Comparison of ENCODE assay signal across 13 cellular contexts in the genomic region with DNA sequence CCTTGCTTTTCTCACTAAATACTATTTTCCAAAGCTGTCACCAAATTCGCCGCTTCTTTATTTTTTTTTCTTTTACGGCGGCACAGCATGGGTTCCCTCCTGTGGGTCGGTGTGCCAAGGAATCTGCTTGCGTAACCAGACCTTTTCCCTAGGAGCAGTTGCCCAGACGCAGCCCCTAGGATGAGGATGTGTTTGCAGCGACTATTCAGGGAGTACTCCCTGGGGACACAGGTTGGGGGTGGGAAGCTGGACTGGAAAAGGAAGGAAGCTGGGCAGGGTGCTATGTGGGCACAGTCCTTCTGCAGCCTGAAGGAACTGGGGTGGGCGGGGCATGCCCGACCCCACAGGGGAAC. TPM values are rescaled to one million over a fixed set of nuclear protein-coding genes. Genes with fewer than 3 reads are reported as not detected.
DNase-seq lines count a peak whose midpoint lies in the region; ATAC-seq, FAIRE-seq and TF ChIP-seq lines count a peak whose summit lies in the region.
"Had no signal": no experiment of that assay in that cellular context is flagged by ENCODE, and none has a peak within 500 bp of the region (broad histone marks: within the 10 kb centered on the region; RNA-seq: fewer than 3 reads in every experiment).

No MANE protein-coding gene starts in this region.

- H3K4me1 ChIP-seq in heart left ventricle: peaks cover 0 to 26% (median 11%) of the 10 kb centered on the region in 12 donors
- H3K4me1 ChIP-seq in H1 (replicated peaks in 1 of 4; ENCODE audit: control insufficient read depth in 3 of 4, insufficient read depth in 4 of 4, low read length in 3 of 4): peaks cover 0 to 8% (median 2%) of the 10 kb centered on the region in 4 experiments; a peak in 2 of 7 replicates
- peaks cover 0 to 19% (median 0%) of the 10 kb centered on the region in 4 donors for H3K4me1 ChIP-seq in tibial nerve
- H3K4me1 ChIP-seq in testis: no peaks in the 10 kb centered on the region

- no peak overlapping the region for H2BK5ac ChIP-seq in H1 (ENCODE audit: low read depth, low read length)

- intact Hi-C loops in heart left ventricle (cut with DNase I) (loop anchor here in 7 of 10 donors (2.0 to 10.0 kb wide), 7 partner anchors 51 to 217 kb away; a partner anchor contains a TSS), cardiac septum (cut with DNase I) (no loop called here), testis (cut with DNase I; ENCODE audit: low total_unique reads) (no loop called here)

- H4K8ac ChIP-seq in H1 (ENCODE audit: extremely low read depth, insufficient read depth, low read length): peak overlapping the region; percentile 60; the same call in 1 of the 2 replicates

- H4K5ac ChIP-seq in H1 (ENCODE audit: insufficient read length, low read depth, low read length): no peak overlapping the region

- TF ChIP-seq EP300 in H1 (IDR thresholded peaks at IDR 0.05; ENCODE audit: borderline replicate concordance in 1 of 2, low read depth in 2 of 2, low read length in 2 of 2): no peak
- TF ChIP-seq EP300 in tibial nerve (IDR thresholded peaks at IDR 0.05): no peak

- no peak overlapping the region for H3K23ac ChIP-seq in H1 (ENCODE audit: insufficient read length)

- H2AK5ac ChIP-seq in H1 (ENCODE audit: low read depth, low read length): no peak overlapping the region

- no peak overlapping the region for H2BK12ac ChIP-seq in H1 (ENCODE audit: low read depth, low read length)

- no peaks in the 10 kb centered on the region for H3K79me2 ChIP-seq in H1 (ENCODE audit: control insufficient read depth in 1 of 2, insufficient read depth in 2 of 2, low read length in 2 of 2)

- CTCF ChIA-PET in H1 (lab: Charles Lee; ENCODE audit: partially characterized antibody): interaction anchor here (0.6 to 2.5 kb wide), 9 partner anchors 9 to 183 kb away, joined by 3 to 14 read pairs (median 3); no protein-coding TSS in a partner anchor

- no peak overlapping the region for H3K56ac ChIP-seq in H1 (replicated peaks; ENCODE audit: insufficient read length, low read depth, low read length)

- H3K9ac ChIP-seq in H1 (replicated peaks in 1 of 4; ENCODE audit: extremely low read depth in 1 of 4, low read depth in 3 of 4, low read length in 3 of 4): no peak overlapping the region

- H3K9me3 ChIP-seq in heart left ventricle (peaks cover 0 to 11% (median 0%) of the 10 kb centered on the region in 12 donors), H1 (ENCODE audit: insufficient read depth in 2 of 2, low read depth in 1 of 2, low read length in 1 of 2) (peaks cover 7 to 8% of the 10 kb centered on the region in 2 experiments; a peak in 1 of 4 replicates), tibial nerve (peaks cover 0 to 11% (median 0%) of the 10 kb centered on the region in 4 donors), testis (no peaks in the 10 kb centered on the region)

- peaks cover 0 to 2% of the 10 kb centered on the region in 2 experiments for H4K20me1 ChIP-seq in H1 (replicated peaks in 1 of 2; ENCODE audit: control insufficient read depth in 1 of 2, insufficient read depth in 2 of 2, low read length in 2 of 2)

- POLR2A ChIA-PET in H1 (lab: Charles Lee; ENCODE audit: partially characterized antibody): no interaction called here

- no peak overlapping the region for H2AFZ ChIP-seq in H1 (ENCODE audit: low read length)

- H3K27ac ChIP-seq in heart left ventricle: peak overlapping the region in 9 of 12 donors; percentile 12 to 66 (median 56)
- no peak overlapping the region for H3K27ac ChIP-seq in H1 (ENCODE audit: low read depth, low read length)
- H3K27ac ChIP-seq in tibial nerve: peak overlapping the region in 1 of 4 donors; percentile 10
- no peak overlapping the region for H3K27ac ChIP-seq in testis

- DNase-seq in heart left ventricle (peak in 3 of 5 donors; percentile 22 to 40 (median 26)), cardiac septum (ENCODE audit: low spot score) (no peak), H1 (ENCODE audit: low read depth in 1 of 2, low spot score in 2 of 2) (no peak), myocyte (ENCODE audit: low read depth) (peak; percentile 9), tibial nerve (ENCODE audit: low spot score in 2 of 2) (no peak), testis (no peak)
- DNase-seq: activated CD4-positive, alpha-beta T cell treated with anti-CD3 and anti-CD28 coated beads, Interleukin-2, amount 50 U/mL, for 4 hours; kidney glomerular epithelial cell; naive B cell; stimulated activated naive CD8-positive, alpha-beta T cell treated with anti-CD3 and anti-CD28 coated beads, Interleukin-15, amount 100 ng/mL, for 72 hours had no signal

- no peak overlapping the region for H3K4me2 ChIP-seq in H1 (ENCODE audit: insufficient read depth in 1 of 2, low read depth in 2 of 2, low read length in 2 of 2)

- no peak overlapping the region for H4K91ac ChIP-seq in H1 (replicated peaks; ENCODE audit: insufficient read length, low read length)

- H3K36me3 ChIP-seq in heart left ventricle (no peaks in the 10 kb centered on the region), H1 (ENCODE audit: control insufficient read depth in 2 of 4, insufficient read depth in 4 of 4, low read length in 3 of 4) (no peaks in the 10 kb centered on the region), tibial nerve (no peaks in the 10 kb centered on the region), testis (ENCODE audit: low read depth, missing control alignments) (no peaks in the 10 kb centered on the region)

- H3K4me3 ChIP-seq in heart left ventricle: peak overlapping the region in 7 of 12 donors; percentile 15 to 48 (median 29)
- H3K4me3 ChIP-seq in H1 (ENCODE audit: extremely low read depth in 1 of 4, insufficient read depth in 2 of 4, low read depth in 3 of 4, low read length in 4 of 4): no peak overlapping the region
- no peak overlapping the region for H3K4me3 ChIP-seq in tibial nerve
- H3K4me3 ChIP-seq in testis: no peak overlapping the region

- WGBS in heart left ventricle, 4 donors: 49 to 59% (median 56%) methylated on average over 10 of the region's 10 CpGs
- 73% methylated on average over 10 of the region's 10 CpGs; no CpG with 5 or more reads in 1 of the 2 experiments for WGBS in H1 (ENCODE audit: extremely low coverage in 1 of 2, insufficient coverage in 1 of 2, insufficient read length in 1 of 2, insufficient replicate concordance in 2 of 2, low coverage in 1 of 2, low lambda C conversion rate in 2 of 2, missing lambda C conversion rate in 1 of 2), 2 experiments
- 60 to 72% methylated on average over 10 of the region's 10 CpGs for WGBS in tibial nerve, 2 donors
- WGBS in testis, 2 donors: 72 to 76% methylated on average over 10 of the region's 10 CpGs

- ATAC-seq in heart left ventricle (peak in 1 of 4 donors; percentile 29), HG02981 (IDR thresholded peaks at IDR 0.05; ENCODE audit: unreplicated experiment) (no peak), HG03442 (IDR thresholded peaks at IDR 0.05; ENCODE audit: unreplicated experiment) (no peak)
- ATAC-seq: SK-N-SH treated with all-trans-retinoic acid at 6 μM for 48 hours; stimulated activated naive CD8-positive, alpha-beta T cell treated with anti-CD3 and anti-CD28 coated beads, Interleukin-15, amount 100 ng/mL, for 72 hours had no signal

- no peak overlapping the region for H2BK15ac ChIP-seq in H1 (ENCODE audit: low read length)

- H3K18ac ChIP-seq in H1 (ENCODE audit: extremely low read depth, low read length): no peak overlapping the region

- no peak overlapping the region for H3K4ac ChIP-seq in H1 (replicated peaks; ENCODE audit: insufficient read length, low read depth, low read length)

- H2BK120ac ChIP-seq in H1 (replicated peaks; ENCODE audit: low read depth, low read length): no peak overlapping the region

- TF ChIP-seq POLR2A in heart left ventricle (IDR thresholded peaks at IDR 0.05): no peak
- TF ChIP-seq POLR2A in H1 (IDR thresholded peaks at IDR 0.05; ENCODE audit: control extremely low read depth in 1 of 2, low read depth in 2 of 2, low read length in 2 of 2): no peak
- TF ChIP-seq POLR2A in tibial nerve (IDR thresholded peaks at IDR 0.05): no peak
- no peak for TF ChIP-seq POLR2A in testis (IDR thresholded peaks at IDR 0.05)

- TF ChIP-seq CTCF in heart left ventricle (IDR thresholded peaks at IDR 0.05): no peak
- no peak for TF ChIP-seq CTCF in H1 (IDR thresholded peaks at IDR 0.05; ENCODE audit: control extremely low read depth in 1 of 3, insufficient read depth in 1 of 3, low read depth in 1 of 3, low read length in 3 of 3)
- TF ChIP-seq CTCF in tibial nerve (IDR thresholded peaks at IDR 0.05): no peak
- TF ChIP-seq CTCF in testis (IDR thresholded peaks at IDR 0.05): no peak

- TF ChIP-seq RAD21 in H1 (IDR thresholded peaks at IDR 0.05 in 1 of 2, conservative IDR thresholded peaks at IDR 0.05 in 1 of 2; ENCODE audit: low read depth in 2 of 2, low read length in 2 of 2): no peak

- no peak overlapping the region for H2BK20ac ChIP-seq in H1 (ENCODE audit: low read length)

- H3K23me2 ChIP-seq in H1 (ENCODE audit: low read depth, low read length): no peaks in the 10 kb centered on the region

- H3K27me3 ChIP-seq in heart left ventricle (peaks cover 0 to 7% (median 0%) of the 10 kb centered on the region in 9 donors), H1 (replicated peaks in 1 of 4; ENCODE audit: control insufficient read depth in 3 of 4, extremely low read depth in 1 of 4, insufficient read depth in 3 of 4, low read length in 3 of 4) (no peaks in the 10 kb centered on the region), tibial nerve (peaks cover 0 to 77% of the 10 kb centered on the region in 2 donors), testis (no peaks in the 10 kb centered on the region)

- H3K14ac ChIP-seq in H1 (ENCODE audit: insufficient read length): no peak overlapping the region

- no peak for FAIRE-seq in H1 (lab: Jason Lieb, UNC)

- no peaks in the 10 kb centered on the region for H3K79me1 ChIP-seq in H1 (ENCODE audit: low read depth, low read length)

TF ChIP-seq in H1, 55 proteins besides CTCF, POLR2A, EP300 and RAD21 (continues in another document):
- TF ChIP-seq CEBPB (IDR thresholded peaks at IDR 0.05; ENCODE audit: low read depth, low read length): peak; percentile 74

RNA-seq across cellular contexts. Expression of a gene that starts 49.0 kb away (rescaled TPM):
- total RNA-seq in heart left ventricle: 10 to 100 TPM in 6 of 9 donors, 1 to 10 TPM in 3; 9.2 to 18.4 (median 16.4) TPM
- 10 to 100 TPM in 1 of 2 donors, 1 to 10 TPM in 1; 6.4 to 10.5 TPM for polyA plus RNA-seq in heart left ventricle
- 20.5 TPM for total RNA-seq in cardiac septum
- 27.1 and 28.2 TPM in 2 replicates for total RNA-seq in H1 (2021; fragmentation: NEBNext Ultra II Directional; extraction: Animal tissue kit (Norgen Biotek cat#: 25700))
- 8.2 and 15.6 TPM in 2 replicates for polyA plus RNA-seq in H1 (2011; rRNA removed)
- 6.5 TPM for polyA plus RNA-seq in H1 (2011; cell fraction: cytosol; rRNA removed)
- polyA plus RNA-seq in H1 (2011; cell fraction: nucleus; rRNA removed): 44.9 TPM
- 14.6 to 17.2 TPM (median 16.2 TPM) in 4 replicates for polyA plus RNA-seq in H1 (2012, experiment 1 of 2)
- polyA plus RNA-seq in H1 (2012, experiment 2 of 2): 3.6 TPM
- 13.4 TPM for polyA plus RNA-seq in H1 (2013, experiment 1 of 2)
- 13.2 TPM for polyA plus RNA-seq in H1 (2013, experiment 2 of 2)
- polyA minus RNA-seq in H1 (2011; rRNA and poly(A)+ RNA removed): 7.8 and 11.3 TPM in 2 replicates
- polyA minus RNA-seq in H1 (2011; cell fraction: cytosol; rRNA and poly(A)+ RNA removed): 16.9 TPM
- 19.5 TPM for polyA minus RNA-seq in H1 (2011; cell fraction: nucleus; rRNA and poly(A)+ RNA removed)
- total RNA-seq in myocyte: 7.9 and 11.8 TPM in 2 replicates
- 10.9 TPM for polyA plus RNA-seq in myocyte (2012)
- 10 to 100 TPM; 15.3 to 45.8 (median 25.8) TPM for total RNA-seq in tibial nerve
- 10 to 100 TPM; 82.3 to 94.0 TPM for total RNA-seq in testis
- 130 TPM for polyA plus RNA-seq in testis (ENCODE audit: insufficient read depth, low read depth, low replicate concordance)

Comparison
In these comparisons a context has a peak if more than half of its experiments do, and no peak if none do; other contexts are left out.
1. DNase-seq: peak in heart left ventricle (3 of 5) and myocyte (single experiment); none in cardiac septum (single experiment), H1 (0 of 2), tibial nerve (0 of 2) and testis (single experiment).
2. intact Hi-C loops: an anchor here in heart left ventricle (2.0 to 10.0 kb wide); none called in cardiac septum and testis.
3. H3K27ac ChIP-seq: peak in heart left ventricle (9 of 12); none in H1 (single experiment) and testis (0 of 2).
4. H3K4me3 ChIP-seq: peak in heart left ventricle (7 of 12); none in H1 (0 of 4), tibial nerve (0 of 4) and testis (0 of 2).